ENCODE assay signal across 8 cellular contexts in genomic region chr11:65422104-65422632, GRCh38.
A peak's percentile ranks its signal among the peaks of the same experiment; 100 is the strongest.
DNase-seq lines count a peak whose midpoint lies in the region; TF ChIP-seq lines count a peak whose summit lies in the region.

No MANE protein-coding gene starts in this region.

- no peaks in the 10 kb centered on the region for H3K36me3 Mint-ChIP-seq in nephron progenitor cell (ENCODE audit: low read depth)

- DNase-seq in NCI-H2081 (lab: John Stamatoyannopoulos, UW) (peak; percentile 63 to 81), NCI-H2081 treated with DMSO at 0.1 percent for 48 hours (lab: John Stamatoyannopoulos, UW) (no peak), HuH-7.5 (ENCODE audit: low spot score) (peak; percentile 57), activated gamma-delta T cell (lab: John Stamatoyannopoulos, UW) (peak; percentile 90), fibroblast of the conjunctiva (ENCODE audit: low read depth) (peak; percentile 96), nephron progenitor cell (peak; percentile 97)
- peak; percentile 93 for DNase-seq in stimulated activated naive CD4-positive, alpha-beta T cell treated with Interleukin-2 at 50 U/mL for 16 hours (lab: John Stamatoyannopoulos, UW)

- TF ChIP-seq POLR2A in Raji (IDR thresholded peaks at IDR 0.05; ENCODE audit: insufficient read depth, low read depth, low read length), result peak; percentile 49; the same call in 1 of the 2 replicates

- peaks cover 95% of the 10 kb centered on the region for H3K4me1 Mint-ChIP-seq in nephron progenitor cell

- H3K27ac Mint-ChIP-seq in nephron progenitor cell, result peak overlapping the region; percentile 100

- H3K9me3 Mint-ChIP-seq in nephron progenitor cell, result no peaks in the 10 kb centered on the region

- TF ChIP-seq CTCF in nephron progenitor cell (IDR thresholded peaks at IDR 0.05), result no peak

- H3K27me3 Mint-ChIP-seq in nephron progenitor cell (ENCODE audit: low read depth, poor library complexity), result no peaks in the 10 kb centered on the region

- peak overlapping the region; percentile 95 for H3K4me3 Mint-ChIP-seq in nephron progenitor cell
